Comparison of ENCODE assay signal across 6 cellular contexts in genomic region chr4:171727185-171727584, GRCh38.
"Had no signal": no experiment of that assay in that cellular context is flagged by ENCODE, and none has a peak within 500 bp of the region (broad histone marks: within the 10 kb centered on the region; RNA-seq: fewer than 3 reads in every experiment).

No MANE protein-coding gene starts in this region.

- H3K27ac ChIP-seq: HL-60 had no signal

- DNase-seq: IMR-90, KBM-7, KG1 had no signal

- ATAC-seq: HepG2 had no signal

- FAIRE-seq: HepG2, HTR-8/SVneo had no signal
